ENCODE assay signal across 19 cellular contexts in genomic region chr3:41247590-41247989, GRCh38. TPM values are rescaled to one million over a fixed set of nuclear protein-coding genes. Genes with fewer than 3 reads are reported as not detected.
DNase-seq lines count a peak whose midpoint lies in the region; ATAC-seq, FAIRE-seq and TF ChIP-seq lines count a peak whose summit lies in the region.
"Had no signal": no experiment of that assay in that cellular context is flagged by ENCODE, and none has a peak within 500 bp of the region (broad histone marks: within the 10 kb centered on the region; RNA-seq: fewer than 3 reads in every experiment).

No MANE protein-coding gene starts in this region.

- H3F3A ChIP-seq in GM23338 (replicated peaks; ENCODE audit: low read depth): no peaks in the 10 kb centered on the region

- H3K27ac Mint-ChIP-seq in GM23338 (no peak overlapping the region), chondrocyte (ENCODE audit: unreplicated experiment) (peak overlapping the region; percentile 61), nephron (peak overlapping the region in 2 of 3 experiments; percentile 22 to 71)

- no peak overlapping the region for H3K4me2 ChIP-seq in GM23338
- no peak overlapping the region for H3K4me2 ChIP-seq in osteoblast (ENCODE audit: insufficient read depth, low read length)
- H3K4me2 ChIP-seq: A549 had no signal

- H3K9me2 ChIP-seq in GM23338 (ENCODE audit: insufficient read depth): no peaks in the 10 kb centered on the region

- H3K9me3 Mint-ChIP-seq in GM23338 (no peaks in the 10 kb centered on the region; the same call in 2 of the 3 replicates), chondrocyte (ENCODE audit: low read depth) (peaks cover 5% of the 10 kb centered on the region), nephron (peaks cover 9% of the 10 kb centered on the region)

- ATAC-seq in GM23338: peak; percentile 10
- no peak for ATAC-seq in GM21723 (IDR thresholded peaks at IDR 0.05; ENCODE audit: unreplicated experiment)
- ATAC-seq: PC-3 had no signal

- H3K79me2 ChIP-seq in GM23338 (replicated peaks; ENCODE audit: insufficient read depth) (no peaks in the 10 kb centered on the region), osteoblast (ENCODE audit: insufficient read depth, low read length) (no peaks in the 10 kb centered on the region)

- TF ChIP-seq POLR2A in GM12891 (IDR thresholded peaks at IDR 0.05; ENCODE audit: low read depth, low read length): no peak

- H2AFZ ChIP-seq in GM23338: no peak overlapping the region
- no peak overlapping the region for H2AFZ ChIP-seq in osteoblast (ENCODE audit: low read length)

- H3K36me3 ChIP-seq in GM23338 (ENCODE audit: insufficient read depth): no peaks in the 10 kb centered on the region
- H3K36me3 ChIP-seq in osteoblast (ENCODE audit: insufficient read depth, low read length): peaks cover 3% of the 10 kb centered on the region

- H3K27me3 Mint-ChIP-seq in GM23338 (ENCODE audit: insufficient read depth, low read depth, poor library complexity) (peaks cover 4% of the 10 kb centered on the region), chondrocyte (ENCODE audit: low read depth) (no peaks in the 10 kb centered on the region), nephron (ENCODE audit: low read depth) (peaks cover 4% of the 10 kb centered on the region)

- H4K20me1 ChIP-seq in GM23338 (replicated peaks; ENCODE audit: insufficient read depth) (no peaks in the 10 kb centered on the region), osteoblast (ENCODE audit: insufficient read depth, low read length) (no peaks in the 10 kb centered on the region)

- H3K36me3 Mint-ChIP-seq in GM23338 (ENCODE audit: low read depth) (0 out of 3 replicates have a peak, but pooled peaks cover 7% of the 10 kb centered on the region), chondrocyte (ENCODE audit: low read depth) (peaks cover 18% of the 10 kb centered on the region), nephron (ENCODE audit: low read depth) (peaks cover 21% of the 10 kb centered on the region)

- H3K4me1 ChIP-seq in GM23338 (ENCODE audit: insufficient read depth): no peaks in the 10 kb centered on the region
- H3K4me1 ChIP-seq in osteoblast (ENCODE audit: insufficient read depth, low read length): no peaks in the 10 kb centered on the region
- H3K4me1 ChIP-seq: A549 had no signal

- DNase-seq in Ammon's horn (ENCODE audit: low spot score) (peak; percentile 45), GM23338 (ENCODE audit: low spot score) (no peak), chondrocyte (ENCODE audit: low spot score) (no peak), DMS153 treated with DMSO at 0.1 percent for 48 hours (lab: John Stamatoyannopoulos, UW; ENCODE audit: unreplicated experiment) (no peak), osteoblast (ENCODE audit: insufficient read length, low spot score, missing footprints) (no peak), GM12891 (ENCODE audit: insufficient read length, low spot score) (no peak)
- DNase-seq: COR-L47, EL, HCEC 1CT, KG1, NCI-H1436, NCI-H2029 treated with DMSO at 0.1 percent for 48 hours, NCI-H82, PC-3 had no signal

- no peak overlapping the region for H3K4me3 Mint-ChIP-seq in GM23338
- H3K4me3 Mint-ChIP-seq in chondrocyte (ENCODE audit: unreplicated experiment): no peak overlapping the region
- H3K4me3 Mint-ChIP-seq in nephron: peak overlapping the region in 1 of 3 experiments; percentile 8
- H3K4me3 Mint-ChIP-seq: CD14-positive monocyte had no signal

- H3K27me3 ChIP-seq in GM23338 (ENCODE audit: insufficient read depth) (no peaks in the 10 kb centered on the region), osteoblast (ENCODE audit: insufficient read depth, low read length) (no peaks in the 10 kb centered on the region)

- FAIRE-seq in GM12891 (lab: Jason Lieb, UNC): no peak
- FAIRE-seq: A549 had no signal

- H3K4me3 ChIP-seq in GM23338 (no peak overlapping the region), osteoblast (ENCODE audit: insufficient read depth, low read length) (no peak overlapping the region)
- H3K4me3 ChIP-seq: A549 had no signal

- H3K4me1 Mint-ChIP-seq in GM23338: peaks cover 11% of the 10 kb centered on the region; the same call in 2 of the 3 replicates
- H3K4me1 Mint-ChIP-seq in chondrocyte (ENCODE audit: low read depth): peaks cover 30% of the 10 kb centered on the region
- H3K4me1 Mint-ChIP-seq in nephron: peaks cover 20% of the 10 kb centered on the region
- H3K4me1 Mint-ChIP-seq: CD14-positive monocyte had no signal

- no peaks in the 10 kb centered on the region for H3K9me3 ChIP-seq in osteoblast (ENCODE audit: low read depth, low read length)
- H3K9me3 ChIP-seq: A549 had no signal

- no peak overlapping the region for H3K27ac ChIP-seq in GM23338 (ENCODE audit: low read depth)
- no peak overlapping the region for H3K27ac ChIP-seq in osteoblast (ENCODE audit: low read depth, low read length)
- H3K27ac ChIP-seq: A549, RWPE1 had no signal

- TF ChIP-seq CTCF in GM23338 (conservative IDR thresholded peaks at IDR 0.05; ENCODE audit: low read depth in 2 of 2) (no peak), chondrocyte (IDR thresholded peaks at IDR 0.05) (no peak), nephron (IDR thresholded peaks at IDR 0.05; ENCODE audit: unreplicated experiment in 3 of 3) (no peak), osteoblast (IDR thresholded peaks at IDR 0.05; ENCODE audit: extremely low read depth, low read depth, low read length) (no peak)

TF ChIP-seq in GM23338, 12 proteins besides CTCF, POLR2A, EP300 and RAD21:
- TF ChIP-seq, protein P1, sequence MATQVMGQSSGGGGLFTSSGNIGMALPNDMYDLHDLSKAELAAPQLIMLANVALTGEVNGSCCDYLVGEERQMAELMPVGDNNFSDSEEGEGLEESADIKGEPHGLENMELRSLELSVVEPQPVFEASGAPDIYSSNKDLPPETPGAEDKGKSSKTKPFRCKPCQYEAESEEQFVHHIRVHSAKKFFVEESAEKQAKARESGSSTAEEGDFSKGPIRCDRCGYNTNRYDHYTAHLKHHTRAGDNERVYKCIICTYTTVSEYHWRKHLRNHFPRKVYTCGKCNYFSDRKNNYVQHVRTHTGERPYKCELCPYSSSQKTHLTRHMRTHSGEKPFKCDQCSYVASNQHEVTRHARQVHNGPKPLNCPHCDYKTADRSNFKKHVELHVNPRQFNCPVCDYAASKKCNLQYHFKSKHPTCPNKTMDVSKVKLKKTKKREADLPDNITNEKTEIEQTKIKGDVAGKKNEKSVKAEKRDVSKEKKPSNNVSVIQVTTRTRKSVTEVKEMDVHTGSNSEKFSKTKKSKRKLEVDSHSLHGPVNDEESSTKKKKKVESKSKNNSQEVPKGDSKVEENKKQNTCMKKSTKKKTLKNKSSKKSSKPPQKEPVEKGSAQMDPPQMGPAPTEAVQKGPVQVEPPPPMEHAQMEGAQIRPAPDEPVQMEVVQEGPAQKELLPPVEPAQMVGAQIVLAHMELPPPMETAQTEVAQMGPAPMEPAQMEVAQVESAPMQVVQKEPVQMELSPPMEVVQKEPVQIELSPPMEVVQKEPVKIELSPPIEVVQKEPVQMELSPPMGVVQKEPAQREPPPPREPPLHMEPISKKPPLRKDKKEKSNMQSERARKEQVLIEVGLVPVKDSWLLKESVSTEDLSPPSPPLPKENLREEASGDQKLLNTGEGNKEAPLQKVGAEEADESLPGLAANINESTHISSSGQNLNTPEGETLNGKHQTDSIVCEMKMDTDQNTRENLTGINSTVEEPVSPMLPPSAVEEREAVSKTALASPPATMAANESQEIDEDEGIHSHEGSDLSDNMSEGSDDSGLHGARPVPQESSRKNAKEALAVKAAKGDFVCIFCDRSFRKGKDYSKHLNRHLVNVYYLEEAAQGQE (IDR thresholded peaks at IDR 0.05; ENCODE audit: unreplicated experiment): no peak
- no peak for TF ChIP-seq JUNB (IDR thresholded peaks at IDR 0.05; ENCODE audit: unreplicated experiment)
- no peak for TF ChIP-seq ZNF114 (CRISPR knock-in tag; IDR thresholded peaks at IDR 0.05)

TF ChIP-seq in GM12891, 5 proteins besides CTCF, POLR2A, EP300 and RAD21:
- TF ChIP-seq POU2F2 (IDR thresholded peaks at IDR 0.05; ENCODE audit: low read depth, low read length): no peak
- TF ChIP-seq PAX5 (IDR thresholded peaks at IDR 0.05; ENCODE audit: insufficient read depth, low read length, severe bottlenecking): no peak
- TF ChIP-seq TAF1 (IDR thresholded peaks at IDR 0.05; ENCODE audit: low read depth, low read length): no peak
- TF ChIP-seq SPI1 (IDR thresholded peaks at IDR 0.05; ENCODE audit: low read depth, low read length): no peak
- no peak for TF ChIP-seq POLR2AphosphoS5 (IDR thresholded peaks at IDR 0.05; ENCODE audit: low read depth, low read length)

RNA-seq across cellular contexts. Expression of gene CTNNB1, which starts 48.3 kb away (rescaled TPM):
- total RNA-seq in GM23338 (2014; rRNA removed; shearing (Covaris generic)): 558 and 566 TPM in 2 replicates
- 84.3 and 89.4 TPM in 2 replicates for polyA plus RNA-seq in GM23338 (2016; fragmentation: Nextera tagmentation; extraction: Ambion mirVana)
- total RNA-seq in chondrocyte (487 to 677 TPM (median 488 TPM) in 3 replicates), osteoblast (1,105 and 1,165 TPM in 2 replicates)
- polyA plus RNA-seq in GM12891 (2012; ENCODE audit: low read depth, missing spikeins): 84.5 TPM
